ENCODE assay signal across 8 cellular contexts in genomic region chr2:134253117-134253704, GRCh38. TPM values are rescaled to one million over a fixed set of nuclear protein-coding genes. Genes with fewer than 3 reads are reported as not detected.
DNase-seq lines count a peak whose midpoint lies in the region; ATAC-seq and TF ChIP-seq lines count a peak whose summit lies in the region.

No MANE protein-coding gene starts in this region.

- H3K4me1 ChIP-seq in OCI-LY3 (ENCODE audit: low read length) (peaks cover 68% of the 10 kb centered on the region), body of pancreas (peaks cover 22% of the 10 kb centered on the region)

- no peaks in the 10 kb centered on the region; the same call in 1 of the 2 replicates for H3K79me2 ChIP-seq in OCI-LY3 (ENCODE audit: low read length)

- H3K9ac ChIP-seq in OCI-LY3 (ENCODE audit: low read length) = peak overlapping the region; percentile 21; the same call in 1 of the 2 replicates

- peak overlapping the region; percentile 74 for H3K4me2 ChIP-seq in OCI-LY3 (ENCODE audit: low read length)

- TF ChIP-seq POLR2A in body of pancreas (IDR thresholded peaks at IDR 0.05) = no peak

- H3K27ac ChIP-seq in OCI-LY3 (ENCODE audit: low read length) (peak overlapping the region; percentile 77), body of pancreas (peak overlapping the region in 2 of 4 donors; percentile 53 to 60)

- peaks cover 44% of the 10 kb centered on the region for H4K20me1 ChIP-seq in OCI-LY3 (ENCODE audit: insufficient read depth, low read length)

- 92 to 96% methylated on average over 4 of the region's 4 CpGs for WGBS in body of pancreas, 2 donors

- DNase-seq in DMS79 treated with DMSO at 0.1 percent for 48 hours (lab: John Stamatoyannopoulos, UW) (peak; percentile 27), KG1 (lab: John Stamatoyannopoulos, UW) (no peak), body of pancreas (no peak), SKM-1 (lab: John Stamatoyannopoulos, UW; ENCODE audit: unreplicated experiment) (no peak)

- H3K9me3 ChIP-seq in OCI-LY3 (ENCODE audit: insufficient read depth, low read length) (no peaks in the 10 kb centered on the region), body of pancreas (no peaks in the 10 kb centered on the region)

- no peak overlapping the region for H2AFZ ChIP-seq in OCI-LY3 (ENCODE audit: low read depth, low read length)

- peaks cover 17% of the 10 kb centered on the region for H3K27me3 ChIP-seq in OCI-LY3 (ENCODE audit: low read depth, low read length)
- no peaks in the 10 kb centered on the region for H3K27me3 ChIP-seq in body of pancreas

- H3K36me3 ChIP-seq in OCI-LY3 (replicated peaks; ENCODE audit: low read depth, low read length) (peaks cover 7% of the 10 kb centered on the region), body of pancreas (replicated peaks in 1 of 2; ENCODE audit: insufficient read depth in 1 of 2, low read depth in 2 of 2) (no peaks in the 10 kb centered on the region)

- TF ChIP-seq CTCF in OCI-LY3 (IDR thresholded peaks at IDR 0.05; ENCODE audit: low read depth, low read length) (no peak), body of pancreas (IDR thresholded peaks at IDR 0.05) (no peak)

- ATAC-seq in GM19025 (IDR thresholded peaks at IDR 0.05; ENCODE audit: low read depth, unreplicated experiment) (peak; percentile 83), HG02938 (IDR thresholded peaks at IDR 0.05; ENCODE audit: unreplicated experiment) (peak; percentile 57), body of pancreas (no peak), esophagus mucosa (no peak)

- intact Hi-C loops in body of pancreas (cut with DNase I) = no loop called here

- H3K4me3 ChIP-seq in OCI-LY3 (ENCODE audit: low read length) = peak overlapping the region; percentile 49
- H3K4me3 ChIP-seq in body of pancreas = no peak overlapping the region

RNA-seq across cellular contexts. Expression of gene MGAT5, which starts 0.7 kb away (rescaled TPM):
- 10 to 100 TPM; 15.8 to 16.3 TPM for total RNA-seq in body of pancreas
- total RNA-seq in esophagus mucosa = 23.6 TPM

Comparison
In these comparisons a context has a peak if more than half of its experiments do, and no peak if none do; other contexts are left out.
1. ATAC-seq: peak in GM19025 (single experiment) and HG02938 (single experiment); none in body of pancreas (single experiment) and esophagus mucosa (single experiment).